26 cellular contexts compared by ENCODE assay signal in the genomic region with DNA sequence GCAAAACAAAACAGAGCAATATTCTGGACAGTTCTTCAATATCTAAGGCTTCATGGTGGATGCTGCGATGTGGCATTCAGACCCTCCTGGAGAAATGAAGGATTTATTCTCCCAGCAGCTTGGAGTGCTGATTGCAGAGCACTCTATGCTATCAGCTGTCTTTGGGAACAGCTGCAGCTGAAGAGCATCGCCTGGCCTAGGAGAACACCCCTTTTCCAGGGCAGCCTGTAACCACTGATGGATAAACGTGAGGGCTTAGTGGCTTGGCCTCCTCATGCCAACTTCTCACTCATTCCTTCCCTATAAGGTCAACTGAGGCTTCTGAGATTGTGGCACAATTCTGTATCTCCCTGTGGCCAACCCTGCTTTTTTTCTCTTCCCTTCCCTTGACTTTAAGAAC.
"Had no signal": no experiment of that assay in that cellular context is flagged by ENCODE, and none has a peak within 500 bp of the region (broad histone marks: within the 10 kb centered on the region; RNA-seq: fewer than 3 reads in every experiment).

No MANE protein-coding gene starts in this region.

- ATAC-seq: HepG2, Panc1, PC-3, T-cell had no signal

- DNase-seq: IMR-90; Karpas-422; KG1; MG63; NCI-H1092; NCI-H1105 treated with DMSO at 0.1 percent for 48 hours; NCI-H1417 treated with DMSO at 0.1 percent for 48 hours; NCI-H146; NCI-H1694 treated with DMSO at 0.1 percent for 48 hours; NCI-H1930; NCI-H2081; NCI-H2107; NCI-H2171 treated with DMSO at 0.1 percent for 48 hours; NCI-H345; NCI-H446 treated with DMSO at 0.1 percent for 48 hours; NCI-H510A treated with DMSO at 0.1 percent for 48 hours; NCI-H526; NCI-H82; NK-92 treated with Interleukin-12 subunit alpha and Interleukin-12 subunit beta, amount 100 ng/mL, for 24 hours; PC-3; SIG-M5; SK-N-SH; SW 1271; T-cell had no signal
